In genomic region chr10:68163735-68164134, GRCh38 we compare ENCODE assay signal across 14 cellular contexts. TPM values are rescaled to one million over a fixed set of nuclear protein-coding genes. Genes with fewer than 3 reads are reported as not detected.
DNase-seq lines count a peak whose midpoint lies in the region; ATAC-seq, FAIRE-seq and TF ChIP-seq lines count a peak whose summit lies in the region.
"Had no signal": no experiment of that assay in that cellular context is flagged by ENCODE, and none has a peak within 500 bp of the region (broad histone marks: within the 10 kb centered on the region; RNA-seq: fewer than 3 reads in every experiment).

No MANE protein-coding gene starts in this region.

- no peaks in the 10 kb centered on the region for H3K79me2 ChIP-seq in HepG2 (ENCODE audit: insufficient read depth, low read length)

- DNase-seq in HepG2 (ENCODE audit: low spot score) = peak; percentile 63
- DNase-seq in HuH-7 (ENCODE audit: low spot score) = no peak
- no peak for DNase-seq in occipital lobe (lab: John Stamatoyannopoulos, UW)
- DNase-seq in KBM-7 = no peak
- DNase-seq in C1 segment of cervical spinal cord (lab: John Stamatoyannopoulos, UW) = no peak
- DNase-seq: DMS79, HFFc6, NCI-H2107, SIG-M5 had no signal

- no peaks in the 10 kb centered on the region for H3K27me3 ChIP-seq in HepG2 (ENCODE audit: control insufficient read depth in 1 of 2, insufficient read depth in 2 of 2, low read length in 2 of 2)
- H3K27me3 ChIP-seq: cardiac muscle cell had no signal

- peaks cover 30% of the 10 kb centered on the region for H3K4me1 ChIP-seq in HepG2 (ENCODE audit: insufficient read depth, low read length)

- 13% methylated on average over 2 of the region's 2 CpGs for WGBS in HepG2 (ENCODE audit: low lambda C conversion rate)

- peak overlapping the region; percentile 37 for H3K27ac ChIP-seq in HepG2 (ENCODE audit: extremely low read length, insufficient read depth, low read length)
- H3K27ac ChIP-seq: cardiac muscle cell had no signal

- TF ChIP-seq EP300 in HepG2 (IDR thresholded peaks at IDR 0.05; ENCODE audit: low read depth in 2 of 2, low read length in 2 of 2) (no peak), HepG2 (CRISPR knock-in tag; IDR thresholded peaks at IDR 0.05; ENCODE audit: borderline replicate concordance) (no peak)

- no peaks in the 10 kb centered on the region for H3K9me3 ChIP-seq in HepG2 (ENCODE audit: low read length)

- POLR2A ChIA-PET in HepG2 (lab: Yijun Ruan, JAX) = no interaction called here

- CTCF ChIA-PET in HepG2 (lab: Yijun Ruan, JAX; ENCODE audit: low intra/inter-chr PET ratio, low total read pairs) = no interaction called here

- no peaks in the 10 kb centered on the region for H4K20me1 ChIP-seq in HepG2 (ENCODE audit: insufficient read depth, low read length)

- TF ChIP-seq POLR2A in HepG2 (IDR thresholded peaks at IDR 0.05; ENCODE audit: insufficient read depth in 1 of 2, low read depth in 2 of 2, low read length in 2 of 2) = no peak

- no peak for TF ChIP-seq RAD21 in HepG2 (CRISPR knock-in tag; IDR thresholded peaks at IDR 0.05)

- peak overlapping the region; percentile 70 for H3K4me2 ChIP-seq in HepG2 (ENCODE audit: low read depth, low read length)

- BruUV-seq in HepG2 (replicated peaks; lab: Mats Ljungman, UMichigan) = no TSS peak

- no peak for TF ChIP-seq CTCF in HepG2 (CRISPR knock-in tag; IDR thresholded peaks at IDR 0.05)

- FAIRE-seq in HepG2 (lab: Jason Lieb, UNC) = peak; percentile 34

- H3K4me3 ChIP-seq in HepG2 (replicated peaks in 1 of 3; ENCODE audit: insufficient read depth in 1 of 3, low read depth in 2 of 3, low read length in 3 of 3) = peak overlapping the region in 2 of 3 experiments; percentile 15 to 20; a peak in 2 of 6 replicates
- H3K4me3 ChIP-seq: cardiac muscle cell had no signal

- intact Hi-C loops in HepG2 (cut with micrococcal nuclease; ENCODE audit: unreplicated experiment) = no loop called here

- in situ Hi-C loops in HepG2 (cut with HindIII; ENCODE audit: extremely low pct_ligation_motif_present, low pct_unique_long_range_greater_than_20kb) (no loop called here), KBM-7 (cut with MboI; ENCODE audit: low pct_unique_long_range_greater_than_20kb, low sequenced_read_pairs) (loop anchor here (25.0 kb wide), 1 partner anchor 301 kb away; no protein-coding TSS in a partner anchor)

- ATAC-seq in GM18861 (IDR thresholded peaks at IDR 0.05; ENCODE audit: unreplicated experiment) = peak; percentile 99
- peak; percentile 99 for ATAC-seq in GM21423 (IDR thresholded peaks at IDR 0.05; ENCODE audit: unreplicated experiment)
- peak; percentile 90 for ATAC-seq in HG03103 (IDR thresholded peaks at IDR 0.05; ENCODE audit: low read depth, unreplicated experiment)
- ATAC-seq in HepG2 = peak; percentile 93

- no peak overlapping the region; the same call in 1 of the 2 replicates for H3K9ac ChIP-seq in HepG2 (ENCODE audit: insufficient read depth, low read depth, low read length)

- H3K36me3 ChIP-seq in HepG2 (replicated peaks in 1 of 2; ENCODE audit: control insufficient read depth in 1 of 2, insufficient read depth in 2 of 2, low read length in 2 of 2) = no peaks in the 10 kb centered on the region
- H3K36me3 ChIP-seq: cardiac muscle cell had no signal

- H2AFZ ChIP-seq in HepG2 (ENCODE audit: low read length) = peak overlapping the region; percentile 91

TF ChIP-seq in HepG2, 621 proteins besides CTCF, POLR2A, EP300 and RAD21 (continues in another document):
- TF ChIP-seq SOX6 (IDR thresholded peaks at IDR 0.05) = no peak
- 0 out of 2 replicates have a peak, but pooled peaks have one; percentile 7 for TF ChIP-seq SOX6 (CRISPR knock-in tag; IDR thresholded peaks at IDR 0.05)
- TF ChIP-seq DNMT3B (CRISPR knock-in tag; conservative IDR thresholded peaks at IDR 0.05) = no peak
- TF ChIP-seq MAZ (IDR thresholded peaks at IDR 0.05; ENCODE audit: borderline replicate concordance, low read depth, low read length) = no peak
- no peak for TF ChIP-seq MAZ (CRISPR knock-in tag; IDR thresholded peaks at IDR 0.05; ENCODE audit: low read depth)
- peak; percentile 89 for TF ChIP-seq PPARG (CRISPR knock-in tag; conservative IDR thresholded peaks at IDR 0.05)
- no peak for TF ChIP-seq ZSCAN21 (CRISPR knock-in tag; IDR thresholded peaks at IDR 0.05; ENCODE audit: borderline replicate concordance)
- no peak for TF ChIP-seq ZNF138 (CRISPR knock-in tag; IDR thresholded peaks at IDR 0.05; ENCODE audit: low read depth)
- TF ChIP-seq ZNF180 (CRISPR knock-in tag; IDR thresholded peaks at IDR 0.05; ENCODE audit: borderline replicate concordance, low read depth) = no peak
- TF ChIP-seq ZKSCAN8 (CRISPR knock-in tag; IDR thresholded peaks at IDR 0.05; ENCODE audit: borderline replicate concordance) = no peak
- no peak for TF ChIP-seq IRF1 (CRISPR knock-in tag; IDR thresholded peaks at IDR 0.05; ENCODE audit: low read depth)
- peak; percentile 65 for TF ChIP-seq ASH2L (IDR thresholded peaks at IDR 0.05; ENCODE audit: insufficient read length, low read depth, low read length)
- TF ChIP-seq AHDC1 (CRISPR knock-in tag; IDR thresholded peaks at IDR 0.05; ENCODE audit: borderline replicate concordance) = no peak
- no peak for TF ChIP-seq REPIN1 (CRISPR knock-in tag; IDR thresholded peaks at IDR 0.05; ENCODE audit: borderline replicate concordance, low read depth)
- no peak for TF ChIP-seq KDM6A (CRISPR knock-in tag; IDR thresholded peaks at IDR 0.05; ENCODE audit: low read depth)

RNA-seq across cellular contexts. Expression of gene MYPN, which starts 54.4 kb away (rescaled TPM):
- total RNA-seq in HepG2 (2016; rRNA removed; fragmentation: Illumina TruSeq; extraction: Trizol) (not detected in 2 replicates), occipital lobe (not detected)
- total RNA-seq in HepG2 (2016; cell fraction: cytosol; rRNA removed; fragmentation: Illumina TruSeq; extraction: Trizol; ENCODE audit: low read depth) = not detected in 2 replicates
- 0.04 TPM in 1 of 2 replicates, not detected in the other for total RNA-seq in HepG2 (2016; cell fraction: insoluble cytoplasmic fraction; rRNA removed; fragmentation: Illumina TruSeq; extraction: Trizol)
- not detected in 2 replicates for total RNA-seq in HepG2 (2016; cell fraction: membrane; rRNA removed; fragmentation: Illumina TruSeq; extraction: Trizol)
- total RNA-seq in HepG2 (2016; cell fraction: nucleus; rRNA removed; fragmentation: Illumina TruSeq; extraction: Trizol) = not detected in 2 replicates
- polyA plus RNA-seq in HepG2 (2011; rRNA removed) = 0.01 TPM in 1 of 2 replicates, not detected in the other
- 0.01 TPM in 1 of 2 replicates, not detected in the other for polyA plus RNA-seq in HepG2 (2011; cell fraction: cytosol; rRNA removed)
- not detected in 2 replicates for polyA plus RNA-seq in HepG2 (2011; cell fraction: nucleus; rRNA removed)
- not detected in 2 replicates for polyA plus RNA-seq in HepG2 (2012)
- polyA plus RNA-seq in HepG2 (2016; cell fraction: cytosol; fragmentation: Illumina TruSeq; extraction: Trizol; ENCODE audit: low read depth) = not detected in 2 replicates
- not detected in 2 replicates for polyA plus RNA-seq in HepG2 (2016; cell fraction: insoluble cytoplasmic fraction; fragmentation: Illumina TruSeq; extraction: Trizol; ENCODE audit: low read depth)
- not detected in 2 replicates for polyA plus RNA-seq in HepG2 (2016; cell fraction: membrane; fragmentation: Illumina TruSeq; extraction: Trizol; ENCODE audit: low read depth)
- not detected in 2 replicates for polyA plus RNA-seq in HepG2 (2016; cell fraction: nucleus; fragmentation: Illumina TruSeq; extraction: Trizol; ENCODE audit: insufficient read depth, low read depth)
- 77.2 TPM in 1 of 2 replicates, not detected in the other for polyA minus RNA-seq in HepG2 (2011; rRNA and poly(A)+ RNA removed; ENCODE audit: low replicate concordance)
- polyA minus RNA-seq in HepG2 (2011; cell fraction: cytosol; rRNA and poly(A)+ RNA removed) = 0.18 and 0.20 TPM in 2 replicates
- polyA minus RNA-seq in HepG2 (2011; cell fraction: nucleus; rRNA and poly(A)+ RNA removed) = 0.12 and 0.26 TPM in 2 replicates
- total RNA-seq: activated CD8-positive, alpha-beta memory T cell treated with anti-CD3 and anti-CD28 coated beads for 36 hours had no signal
